In the genomic region with DNA sequence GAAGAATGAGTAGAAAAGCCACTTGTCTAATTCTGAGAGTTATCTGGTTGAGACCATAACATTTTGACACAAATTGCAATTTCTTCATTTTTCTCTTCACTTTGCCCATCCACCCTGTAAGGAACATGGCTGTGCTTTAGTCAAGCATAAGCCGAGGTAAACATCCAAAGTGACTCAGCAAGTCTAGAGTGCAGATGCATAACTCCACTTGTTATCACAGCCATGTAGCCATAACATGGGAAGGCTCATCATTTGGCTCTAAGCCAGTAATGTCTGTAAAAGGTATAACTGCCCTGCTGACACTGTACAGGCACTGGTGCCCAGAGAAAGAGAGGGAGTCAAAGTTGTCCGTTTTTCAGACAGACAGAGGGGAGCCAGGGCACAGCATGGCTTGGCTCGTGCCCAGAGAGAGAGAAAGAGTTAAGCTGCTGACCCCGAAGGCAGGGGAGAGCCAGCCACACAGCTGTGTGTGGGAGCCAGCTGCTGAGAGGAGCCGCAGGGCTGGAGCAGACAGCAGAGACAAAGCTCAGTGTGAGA, we compare ENCODE assay signal across 18 cellular contexts.
DNase-seq lines count a peak whose midpoint lies in the region; ATAC-seq and TF ChIP-seq lines count a peak whose summit lies in the region.
"Had no signal": no experiment of that assay in that cellular context is flagged by ENCODE, and none has a peak within 500 bp of the region (broad histone marks: within the 10 kb centered on the region; RNA-seq: fewer than 3 reads in every experiment).

No MANE protein-coding gene starts in this region.

- DNase-seq in COR-L47 (lab: John Stamatoyannopoulos, UW) (peak; percentile 39), NAMALWA (ENCODE audit: low spot score) (peak; percentile 6), brain microvascular endothelial cell (peak; percentile 84), myocyte (ENCODE audit: low read depth) (peak; percentile 44), SKM-1 (lab: John Stamatoyannopoulos, UW; ENCODE audit: unreplicated experiment) (no peak)
- no peak for DNase-seq in activated CD4-positive, alpha-beta T cell treated with anti-CD3 and anti-CD28 coated beads, Interleukin-2, amount 50 U/mL, for 48 hours
- DNase-seq: activated CD4-positive, alpha-beta T cell treated with anti-CD3 and anti-CD28 coated beads, Interleukin-2, amount 10 ng/mL, durations not matched to agents 7 days and 5 days; body of pancreas; C1 segment of cervical spinal cord; GF-D8; NCI-H1436 treated with DMSO at 0.1 percent for 48 hours; stimulated activated CD4-positive, alpha-beta T cell treated with anti-CD3 and anti-CD28 coated beads, Interleukin-4, amount 100 ng/mL, for 4 hours; stomach; T-helper 1 cell had no signal

- H3K4me3 ChIP-seq in brain microvascular endothelial cell (ENCODE audit: low read depth, low read length): no peak overlapping the region
- H3K4me3 ChIP-seq: body of pancreas, pancreas, stomach had no signal

- H3K27ac ChIP-seq in brain microvascular endothelial cell: peak overlapping the region; percentile 73
- H3K27ac ChIP-seq: body of pancreas, pancreas, stomach had no signal

- in situ Hi-C loops in brain microvascular endothelial cell (cut with HindIII; ENCODE audit: low pct_ligation_motif_present, low sequenced_read_pairs): no loop called here

- ATAC-seq in HG02763 (IDR thresholded peaks at IDR 0.05; ENCODE audit: unreplicated experiment) (no peak), GM21576 (IDR thresholded peaks at IDR 0.05; ENCODE audit: unreplicated experiment) (no peak)
- ATAC-seq: activated T-helper 17 cell treated with anti-CD3 and anti-CD28 coated beads, Interleukin-2, amount 50 U/mL, for 72 hours; body of pancreas; pancreas had no signal

- no peak for TF ChIP-seq CTCF in brain microvascular endothelial cell (IDR thresholded peaks at IDR 0.05; ENCODE audit: low read depth, low read length, missing control alignments)

- H3K36me3 ChIP-seq in brain microvascular endothelial cell (replicated peaks): no peaks in the 10 kb centered on the region
- H3K36me3 ChIP-seq: pancreas, stomach had no signal

- no peaks in the 10 kb centered on the region for H3K27me3 ChIP-seq in brain microvascular endothelial cell (replicated peaks)
- H3K27me3 ChIP-seq: body of pancreas, pancreas had no signal

Comparison
In these comparisons a context has a peak if more than half of its experiments do, and no peak if none do; other contexts are left out.
1. DNase-seq: peak in COR-L47 (single experiment), NAMALWA (single experiment), brain microvascular endothelial cell (single experiment) and myocyte (single experiment); none in activated CD4-positive, alpha-beta T cell treated with anti-CD3 and anti-CD28 coated beads, Interleukin-2, amount 50 U/mL, for 48 hours (0 of 2) and SKM-1 (single experiment).